ENCODE assay signal across 1 cellular context in genomic region chr1:10211805-10212405, GRCh38.
TF ChIP-seq lines count a peak whose summit lies in the region.

No MANE protein-coding gene starts in this region.

TF ChIP-seq in K562, 482 proteins besides CTCF, POLR2A, EP300 and RAD21 (continued from another document and continues in another):
- TF ChIP-seq ZNF655 (CRISPR knock-in tag; IDR thresholded peaks at IDR 0.05) (no peak), PRDM10 (IDR thresholded peaks at IDR 0.05; ENCODE audit: partially characterized antibody) (no peak), ZNF830 (CRISPR knock-in tag; IDR thresholded peaks at IDR 0.05) (no peak), SMAD3 (CRISPR knock-in tag; conservative IDR thresholded peaks at IDR 0.05) (no peak), BRD9 (IDR thresholded peaks at IDR 0.05; ENCODE audit: low read depth, partially characterized antibody) (no peak), MBD1 (CRISPR knock-in tag; IDR thresholded peaks at IDR 0.05) (no peak), HSF4 (CRISPR knock-in tag; IDR thresholded peaks at IDR 0.05; ENCODE audit: borderline replicate concordance) (no peak), TCFL5 (CRISPR knock-in tag; conservative IDR thresholded peaks at IDR 0.05) (no peak), ZHX1 (conservative IDR thresholded peaks at IDR 0.05; ENCODE audit: low read length) (0 out of 2 replicates have a peak, but pooled peaks have one; percentile 42), ZNF766 (CRISPR knock-in tag; conservative IDR thresholded peaks at IDR 0.05) (no peak), TRIM25 (IDR thresholded peaks at IDR 0.05; ENCODE audit: borderline replicate concordance) (no peak), MCM2 (IDR thresholded peaks at IDR 0.05; ENCODE audit: low read depth) (no peak), HMGN3 (IDR thresholded peaks at IDR 0.05; ENCODE audit: borderline replicate concordance, extremely low read depth, insufficient read length, low read depth, low read length) (no peak), PRMT5 (CRISPR knock-in tag; IDR thresholded peaks at IDR 0.05) (no peak), ELF4 (CRISPR knock-in tag; IDR thresholded peaks at IDR 0.05) (no peak), FOXP4 (CRISPR knock-in tag; IDR thresholded peaks at IDR 0.05; ENCODE audit: borderline replicate concordance) (no peak), RBM25 (IDR thresholded peaks at IDR 0.05; ENCODE audit: low read depth, low read length, severe bottlenecking) (no peak), EP400 (IDR thresholded peaks at IDR 0.05) (0 out of 2 replicates have a peak, but pooled peaks have one; percentile 7), MAFG (tag; conservative IDR thresholded peaks at IDR 0.05) (no peak), RBM15 (IDR thresholded peaks at IDR 0.05; ENCODE audit: insufficient read depth, low read length) (no peak), SNRNP70 (optimal IDR thresholded peaks at IDR 0.05; ENCODE audit: low read depth, low read length) (no peak), SAP30 (IDR thresholded peaks at IDR 0.05; ENCODE audit: borderline replicate concordance, insufficient read depth, low read depth, low read length, poor library complexity, severe bottlenecking) (peak; percentile 37), L3MBTL2 (IDR thresholded peaks at IDR 0.05) (peak; percentile 32; the same call in 1 of the 2 replicates), ZNF639 (CRISPR knock-in tag; conservative IDR thresholded peaks at IDR 0.05 in 1 of 2, IDR thresholded peaks at IDR 0.05 in 1 of 2) (no peak), ZBED1 (IDR thresholded peaks at IDR 0.05) (no peak), TAL1 (IDR thresholded peaks at IDR 0.05) (peak; percentile 44), KAT2B (IDR thresholded peaks at IDR 0.05; ENCODE audit: low read depth, low read length) (no peak), GTF3C2 (IDR thresholded peaks at IDR 0.05; ENCODE audit: borderline replicate concordance, extremely low read depth, insufficient read length) (no peak), ZNF512 (tag; IDR thresholded peaks at IDR 0.05) (no peak), MYBL2 (IDR thresholded peaks at IDR 0.05; ENCODE audit: low read depth) (no peak), MYBL2 (CRISPR knock-in tag; IDR thresholded peaks at IDR 0.05; ENCODE audit: borderline replicate concordance) (no peak), TRIM24 (IDR thresholded peaks at IDR 0.05) (no peak), CBX2 (IDR thresholded peaks at IDR 0.05; ENCODE audit: insufficient read depth, low read length, poor library complexity, severe bottlenecking) (no peak), RCOR1 (IDR thresholded peaks at IDR 0.05; ENCODE audit: borderline replicate concordance in 1 of 2, low read depth in 2 of 2, low read length in 2 of 2) (no peak; a peak in 1 of 4 replicates), E2F1 (CRISPR knock-in tag; IDR thresholded peaks at IDR 0.05) (no peak)
